In the genomic region with DNA sequence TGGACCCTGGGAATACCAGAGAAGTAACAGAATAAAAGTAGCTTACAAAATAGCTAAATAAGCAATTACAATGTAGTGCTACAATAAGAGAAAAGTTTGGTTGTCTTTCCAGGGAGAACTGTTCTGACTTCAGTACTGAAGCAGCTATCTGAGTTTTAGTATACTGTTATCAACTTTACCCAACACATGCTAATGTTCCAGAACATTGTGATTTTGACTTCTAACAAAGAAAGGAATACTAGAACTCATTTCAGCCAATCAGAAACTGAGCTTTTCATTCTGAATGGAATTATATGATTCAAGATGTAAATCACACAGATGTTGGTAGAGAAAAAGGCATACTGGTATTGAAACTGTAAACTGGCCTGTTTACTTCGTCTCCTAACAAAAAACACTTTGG, we compare ENCODE assay signal across 36 cellular contexts. TPM values are rescaled to one million over a fixed set of nuclear protein-coding genes. Genes with fewer than 3 reads are reported as not detected.
"Had no signal": no experiment of that assay in that cellular context is flagged by ENCODE, and none has a peak within 500 bp of the region (broad histone marks: within the 10 kb centered on the region; RNA-seq: fewer than 3 reads in every experiment).

A gene with protein sequence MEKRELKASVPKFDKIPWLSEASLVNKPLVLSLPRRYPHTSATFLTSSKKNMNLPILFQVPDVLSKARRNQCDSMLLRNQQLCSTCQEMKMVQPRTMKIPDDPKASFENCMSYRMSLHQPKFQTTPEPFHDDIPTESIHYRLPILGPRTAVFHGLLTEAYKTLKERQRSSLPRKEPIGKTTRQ (plus strand): TSS at position 301 of the 400 bp plus-strand sequence. CDS start 201 bp downstream, outside the sequence.

- H3K4me3 Mint-ChIP-seq: activated B cell treated with CpG ODN at 0.5 μM for 24 hours; activated CD4-positive, alpha-beta T cell treated with anti-CD3 and anti-CD28 coated beads for 36 hours; activated naive CD8-positive, alpha-beta T cell treated with anti-CD3 and anti-CD28 coated beads for 36 hours; activated T-cell treated with anti-CD3 and anti-CD28 coated beads, Interleukin-2, amount 50 U/mL, for 4 hours; central memory CD8-positive, alpha-beta T cell; effector memory CD8-positive, alpha-beta T cell; natural killer cell; stimulated activated naive B cell treated with anti-CD40 and anti-IgM and Interleukin-4, amounts not matched to agents 10 μg/mL and 1 μg/mL and 100 μg/mL, for 72 hours had no signal

- H3K4me1 Mint-ChIP-seq: activated B cell treated with CpG ODN at 0.5 μM for 24 hours; central memory CD8-positive, alpha-beta T cell; natural killer cell; stimulated activated naive B cell treated with anti-CD40 and anti-IgM and Interleukin-4, amounts not matched to agents 10 μg/mL and 1 μg/mL and 100 μg/mL, for 72 hours had no signal

- H3K4me1 ChIP-seq: breast epithelium, esophagus muscularis mucosa, lower lobe of right lung, pancreas, right lobe of liver had no signal

- H3K27ac Mint-ChIP-seq: activated B cell treated with CpG ODN at 0.5 μM for 24 hours; activated CD4-positive, alpha-beta T cell treated with anti-CD3 and anti-CD28 coated beads for 36 hours; activated naive CD8-positive, alpha-beta T cell treated with anti-CD3 and anti-CD28 coated beads for 36 hours; activated T-helper 2 cell treated with anti-CD3 and anti-CD28 coated beads, Interferon-gamma antibody, Interleukin-2, Interleukin-4, amounts not matched to agents 10 μg/mL and 5 μg/mL and 100 μg/mL, durations not matched to agents 14 hours and 24 hours and 36 hours; natural killer cell; stimulated activated naive B cell treated with anti-CD40 and anti-IgM and Interleukin-4, amounts not matched to agents 10 μg/mL and 1 μg/mL and 100 μg/mL, for 72 hours had no signal

- ATAC-seq: activated CD4-positive, alpha-beta T cell treated with anti-CD3 and anti-CD28 coated beads for 36 hours; activated T-cell treated with anti-CD3 and anti-CD28 coated beads, Interleukin-2, amount 50 U/mL, for 4 hours; effector memory CD8-positive, alpha-beta T cell; left colon; lower lobe of right lung; natural killer cell; pancreas; right lobe of liver; stimulated activated naive B cell treated with anti-CD40 and anti-IgM and Interleukin-4, amounts not matched to agents 10 μg/mL and 1 μg/mL and 100 μg/mL, for 72 hours had no signal

- H3K36me3 Mint-ChIP-seq: natural killer cell; stimulated activated naive B cell treated with anti-CD40 and anti-IgM and Interleukin-4, amounts not matched to agents 10 μg/mL and 1 μg/mL and 100 μg/mL, for 72 hours had no signal

- H3K27ac ChIP-seq: breast epithelium, esophagus muscularis mucosa, lower lobe of right lung, neutrophil, pancreas, right lobe of liver, tibial artery had no signal

- H3K9me3 Mint-ChIP-seq: activated B cell treated with CpG ODN at 0.5 μM for 24 hours; activated naive CD8-positive, alpha-beta T cell treated with anti-CD3 and anti-CD28 coated beads for 36 hours; activated T-cell treated with anti-CD3 and anti-CD28 coated beads, Interleukin-2, amount 50 U/mL, for 4 hours; activated T-helper 2 cell treated with anti-CD3 and anti-CD28 coated beads, Interferon-gamma antibody, Interleukin-2, Interleukin-4, amounts not matched to agents 10 μg/mL and 5 μg/mL and 100 μg/mL, durations not matched to agents 14 hours and 24 hours and 36 hours; central memory CD8-positive, alpha-beta T cell; effector memory CD8-positive, alpha-beta T cell; natural killer cell; stimulated activated naive B cell treated with anti-CD40 and anti-IgM and Interleukin-4, amounts not matched to agents 10 μg/mL and 1 μg/mL and 100 μg/mL, for 72 hours had no signal

- H3K9me3 ChIP-seq: breast epithelium, esophagus muscularis mucosa, lower lobe of right lung, neutrophil, pancreas, right lobe of liver, tibial artery had no signal

- H3K27me3 Mint-ChIP-seq: activated B cell treated with CpG ODN at 0.5 μM for 24 hours; activated CD4-positive, alpha-beta T cell treated with anti-CD3 and anti-CD28 coated beads for 36 hours; activated naive CD8-positive, alpha-beta T cell treated with anti-CD3 and anti-CD28 coated beads for 36 hours; central memory CD8-positive, alpha-beta T cell; effector memory CD8-positive, alpha-beta T cell; stimulated activated naive B cell treated with anti-CD40 and anti-IgM and Interleukin-4, amounts not matched to agents 10 μg/mL and 1 μg/mL and 100 μg/mL, for 72 hours had no signal

- H3K27me3 ChIP-seq: breast epithelium, esophagus muscularis mucosa, neutrophil, pancreas, right lobe of liver, tibial artery had no signal

- H3K4me3 ChIP-seq: breast epithelium, esophagus muscularis mucosa, lower lobe of right lung, pancreas, right lobe of liver, smooth muscle cell, tibial artery had no signal

- DNase-seq: activated B cell treated with CpG ODN at 0.5 μM for 24 hours; activated CD4-positive, alpha-beta T cell treated with anti-CD3 and anti-CD28 coated beads for 36 hours; activated CD4-positive, alpha-beta T cell treated with anti-CD3 and anti-CD28 coated beads, Interleukin-2, amount 50 U/mL, for 4 hours; activated CD8-positive, alpha-beta memory T cell treated with anti-CD3 and anti-CD28 coated beads, Interleukin-2, amount 50 U/mL, for 48 hours; activated naive CD4-positive, alpha-beta T cell; activated naive CD8-positive, alpha-beta T cell treated with anti-CD3 and anti-CD28 coated beads for 36 hours; activated T-cell treated with anti-CD3 and anti-CD28 coated beads, Interleukin-2, amount 50 U/mL, for 4 hours; amniotic stem cell; effector memory CD8-positive, alpha-beta T cell; glutamatergic neuron; hypothalamus; islet precursor cell; left colon; lower lobe of right lung; mesendoderm; natural killer cell; pancreas; right lobe of liver; stimulated activated CD4-positive, alpha-beta T cell treated with anti-CD3 and anti-CD28 coated beads, Interleukin-15, amount 100 ng/mL, for 24 hours; stimulated activated naive B cell treated with anti-CD40 and anti-IgM and Interleukin-4, amounts not matched to agents 10 μg/mL and 1 μg/mL and 100 μg/mL, for 72 hours; T-helper 9 cell; tibial artery had no signal

- H3K36me3 ChIP-seq: breast epithelium, esophagus muscularis mucosa, lower lobe of right lung, neutrophil, pancreas, right lobe of liver, tibial artery had no signal

RNA-seq across cellular contexts. Expression of the gene that starts here (rescaled TPM):
- total RNA-seq: activated B cell treated with CpG ODN at 0.5 μM for 24 hours; activated CD4-positive, alpha-beta T cell treated with anti-CD3 and anti-CD28 coated beads for 36 hours; activated CD8-positive, alpha-beta memory T cell treated with anti-CD3 and anti-CD28 coated beads for 36 hours; activated naive CD8-positive, alpha-beta T cell treated with anti-CD3 and anti-CD28 coated beads for 36 hours; activated T-cell treated with anti-CD3 and anti-CD28 coated beads, Interleukin-2, amount 50 U/mL, for 4 hours; activated T-helper 2 cell treated with anti-CD3 and anti-CD28 coated beads, Interferon-gamma antibody, Interleukin-2, Interleukin-4, amounts not matched to agents 10 μg/mL and 5 μg/mL and 100 μg/mL, durations not matched to agents 14 hours and 24 hours and 36 hours; breast epithelium; dermis microvascular lymphatic vessel endothelial cell; esophagus muscularis mucosa; frontal cortex; left colon; lower lobe of right lung; mucosa of gallbladder; natural killer cell; pancreas; pulmonary artery endothelial cell; smooth muscle cell; subcutaneous adipose tissue; T-helper 1 cell treated with Interleukin-12 subunit alpha and Interleukin-12 subunit beta and Interleukin-4 antibody, amounts not matched to agents 30 ng/mL and 1 ng/mL, for 36 hours; ureter had no signal
- polyA plus RNA-seq: pancreas, smooth muscle cell had no signal
